In genomic region chr7:79312022-79312421, GRCh38 we compare ENCODE assay signal across 34 cellular contexts.
DNase-seq lines count a peak whose midpoint lies in the region; ATAC-seq and TF ChIP-seq lines count a peak whose summit lies in the region.
"Had no signal": no experiment of that assay in that cellular context is flagged by ENCODE, and none has a peak within 500 bp of the region (broad histone marks: within the 10 kb centered on the region; RNA-seq: fewer than 3 reads in every experiment).

No MANE protein-coding gene starts in this region.

- TF ChIP-seq EP300 in neural cell (conservative IDR thresholded peaks at IDR 0.05; ENCODE audit: poor library complexity, severe bottlenecking), result peak; percentile 99

- no peak overlapping the region for H3K4me3 Mint-ChIP-seq in activated CD8-positive, alpha-beta memory T cell treated with anti-CD3 and anti-CD28 coated beads, Interleukin-2, amount 10 ng/mL, durations not matched to agents 7 days and 5 days
- H3K4me3 Mint-ChIP-seq: B cell; CD14-positive monocyte; CD4-positive, alpha-beta memory T cell; CD4-positive, alpha-beta T cell; CD4-positive, CD25-positive, alpha-beta regulatory T cell; CD8-positive, alpha-beta memory T cell; CD8-positive, alpha-beta T cell had no signal

- TF ChIP-seq CTCF in Panc1 (IDR thresholded peaks at IDR 0.05) (no peak), epithelial cell of esophagus (IDR thresholded peaks at IDR 0.05; ENCODE audit: insufficient read depth, low read depth, low read length, missing control alignments) (no peak), neural cell (IDR thresholded peaks at IDR 0.05; ENCODE audit: poor library complexity, severe bottlenecking) (no peak), BE2C (IDR thresholded peaks at IDR 0.05; ENCODE audit: low read depth, low read length) (no peak), RWPE1 (conservative IDR thresholded peaks at IDR 0.05; ENCODE audit: low read depth) (no peak)

- H3K27ac Mint-ChIP-seq in activated CD8-positive, alpha-beta memory T cell treated with anti-CD3 and anti-CD28 coated beads, Interleukin-2, amount 10 ng/mL, durations not matched to agents 7 days and 5 days, result no peak overlapping the region
- H3K27ac Mint-ChIP-seq: B cell; CD14-positive monocyte; CD4-positive, alpha-beta memory T cell; CD4-positive, alpha-beta T cell; CD4-positive, CD25-positive, alpha-beta regulatory T cell; CD8-positive, alpha-beta memory T cell; CD8-positive, alpha-beta T cell had no signal

- no peaks in the 10 kb centered on the region for H3F3A ChIP-seq in neural cell (ENCODE audit: insufficient read depth, low read length, poor library complexity, severe bottlenecking)

- POLR2A ChIA-PET in Panc1 (lab: Charles Lee) (no interaction called here), RWPE1 (lab: Yijun Ruan, JAX; ENCODE audit: low non-redundant PET) (no interaction called here)

- H3K4me1 ChIP-seq in Panc1 (ENCODE audit: control insufficient read depth, insufficient read depth, low read length) (peaks cover 32% of the 10 kb centered on the region), BE2C (peaks cover 7% of the 10 kb centered on the region; the same call in 1 of the 2 replicates)
- H3K4me1 ChIP-seq: BLaER1; BLaER1 treated with 17β-estradiol and CSF1 and Interleukin-3, amounts not matched to agents 10 nM and 100 nM; Caco-2 had no signal

- no peaks in the 10 kb centered on the region for H3K9me2 ChIP-seq in neural cell (ENCODE audit: insufficient read depth, low read length)

- BruUV-seq in Panc1 (replicated peaks; lab: Mats Ljungman, UMichigan), result no TSS peak

- H3K36me3 Mint-ChIP-seq in activated CD8-positive, alpha-beta memory T cell treated with anti-CD3 and anti-CD28 coated beads, Interleukin-2, amount 10 ng/mL, durations not matched to agents 7 days and 5 days, result no peaks in the 10 kb centered on the region
- H3K36me3 Mint-ChIP-seq: CD14-positive monocyte; CD4-positive, alpha-beta memory T cell; CD4-positive, CD25-positive, alpha-beta regulatory T cell; CD8-positive, alpha-beta memory T cell; CD8-positive, alpha-beta T cell had no signal

- no peak overlapping the region for H2AFZ ChIP-seq in neural cell (ENCODE audit: low read depth, low read length)

- H3K36me3 ChIP-seq in Panc1 (ENCODE audit: control insufficient read depth, insufficient read depth, low read length) (no peaks in the 10 kb centered on the region), neural cell (ENCODE audit: insufficient read depth, low read length) (no peaks in the 10 kb centered on the region), BE2C (no peaks in the 10 kb centered on the region)
- H3K36me3 ChIP-seq: BLaER1; BLaER1 treated with 17β-estradiol and CSF1 and Interleukin-3, amounts not matched to agents 10 nM and 100 nM had no signal

- peak overlapping the region; percentile 34; the same call in 1 of the 2 replicates for H3K27ac ChIP-seq in Panc1 (ENCODE audit: low read length)
- H3K27ac ChIP-seq in neural cell (ENCODE audit: low read length), result no peak overlapping the region
- no peak overlapping the region for H3K27ac ChIP-seq in RWPE1
- H3K27ac ChIP-seq: 22Rv1; A549; BLaER1; BLaER1 treated with 17β-estradiol and CSF1 and Interleukin-3, amounts not matched to agents 10 nM and 100 nM; C4-2B had no signal

- in situ Hi-C loops in Panc1 (cut with HindIII; ENCODE audit: low pct_unique_long_range_greater_than_20kb, low sequenced_read_pairs), result no loop called here

- H3K27me3 Mint-ChIP-seq in activated CD8-positive, alpha-beta memory T cell treated with anti-CD3 and anti-CD28 coated beads, Interleukin-2, amount 10 ng/mL, durations not matched to agents 7 days and 5 days, result no peaks in the 10 kb centered on the region
- H3K27me3 Mint-ChIP-seq: B cell; CD4-positive, alpha-beta memory T cell; CD4-positive, alpha-beta T cell; CD4-positive, CD25-positive, alpha-beta regulatory T cell; CD8-positive, alpha-beta memory T cell had no signal

- H3K79me2 ChIP-seq in neural cell (replicated peaks; ENCODE audit: insufficient read depth, low read length), result no peaks in the 10 kb centered on the region

- peaks cover 3% of the 10 kb centered on the region for H3K9me3 Mint-ChIP-seq in activated CD8-positive, alpha-beta memory T cell treated with anti-CD3 and anti-CD28 coated beads, Interleukin-2, amount 10 ng/mL, durations not matched to agents 7 days and 5 days (ENCODE audit: low read depth)
- H3K9me3 Mint-ChIP-seq: CD4-positive, alpha-beta T cell; CD8-positive, alpha-beta T cell had no signal

- H3K9me3 ChIP-seq in Panc1 (ENCODE audit: control insufficient read depth, insufficient read depth, low read depth, low read length), result no peaks in the 10 kb centered on the region; the same call in 1 of the 2 replicates
- H3K9me3 ChIP-seq in neural cell (ENCODE audit: low read length), result no peaks in the 10 kb centered on the region
- H3K9me3 ChIP-seq in BE2C, result no peaks in the 10 kb centered on the region
- H3K9me3 ChIP-seq: A549; BLaER1; BLaER1 treated with 17β-estradiol and CSF1 and Interleukin-3, amounts not matched to agents 10 nM and 100 nM; Caco-2 had no signal

- no peaks in the 10 kb centered on the region for H4K20me1 ChIP-seq in neural cell (ENCODE audit: insufficient read depth)
- H4K20me1 ChIP-seq: BLaER1; BLaER1 treated with 17β-estradiol and CSF1 and Interleukin-3, amounts not matched to agents 10 nM and 100 nM had no signal

- H3K27me3 ChIP-seq in Panc1 (ENCODE audit: control insufficient read depth, insufficient read depth, low read length) (no peaks in the 10 kb centered on the region), neural cell (ENCODE audit: insufficient read depth, low read depth, low read length) (no peaks in the 10 kb centered on the region), BE2C (no peaks in the 10 kb centered on the region)
- H3K27me3 ChIP-seq: BLaER1; BLaER1 treated with 17β-estradiol and CSF1 and Interleukin-3, amounts not matched to agents 10 nM and 100 nM had no signal

- H3K4me1 Mint-ChIP-seq in activated CD8-positive, alpha-beta memory T cell treated with anti-CD3 and anti-CD28 coated beads, Interleukin-2, amount 10 ng/mL, durations not matched to agents 7 days and 5 days, result no peaks in the 10 kb centered on the region
- H3K4me1 Mint-ChIP-seq: B cell; CD14-positive monocyte; CD4-positive, alpha-beta memory T cell; CD4-positive, CD25-positive, alpha-beta regulatory T cell; CD8-positive, alpha-beta memory T cell had no signal

- H3K4me3 ChIP-seq in Panc1 (ENCODE audit: low read depth in 2 of 2, low read length in 2 of 2) (no peak overlapping the region), epithelial cell of esophagus (ENCODE audit: low read length) (no peak overlapping the region), neural cell (ENCODE audit: low read length) (no peak overlapping the region), BE2C (ENCODE audit: low read depth, low read length) (no peak overlapping the region)
- H3K4me3 ChIP-seq: A549; BLaER1; BLaER1 treated with 17β-estradiol and CSF1 and Interleukin-3, amounts not matched to agents 10 nM and 100 nM had no signal

- no peak for ATAC-seq in Panc1
- ATAC-seq in activated CD8-positive, alpha-beta memory T cell treated with anti-CD3 and anti-CD28 coated beads, Interleukin-2, amount 10 ng/mL, durations not matched to agents 7 days and 5 days, result no peak
- ATAC-seq in Right ventricle myocardium inferior, result no peak
- ATAC-seq: A549; CD8-positive, alpha-beta T cell had no signal

- no peak for DNase-seq in Panc1 (ENCODE audit: low read depth, low spot score)
- peak; percentile 20 for DNase-seq in SK-N-DZ (ENCODE audit: low spot score)
- peak; percentile 7 for DNase-seq in epithelial cell of esophagus (ENCODE audit: low read depth)
- no peak for DNase-seq in BE2C
- DNase-seq in activated CD8-positive, alpha-beta memory T cell treated with anti-CD3 and anti-CD28 coated beads, Interleukin-2, amount 10 ng/mL, durations not matched to agents 7 days and 5 days, result no peak
- no peak for DNase-seq in Right ventricle myocardium inferior (ENCODE audit: missing footprints)
- DNase-seq in RWPE1 (ENCODE audit: low spot score), result no peak
- DNase-seq: 8988T; ACHN; AML-193; C1 segment of cervical spinal cord; Caco-2; Calu3; CD4-positive, alpha-beta memory T cell; CD4-positive, alpha-beta T cell; CD4-positive, CD25-positive, alpha-beta regulatory T cell; CD8-positive, alpha-beta memory T cell; CD8-positive, alpha-beta T cell; COR-L47; DMS 273 treated with DMSO at 0.1 percent for 48 hours; DMS153; DMS53; DMS79; DMS79 treated with DMSO at 0.1 percent for 48 hours; DND-41; EL had no signal

- CTCF ChIA-PET in Panc1 (lab: Charles Lee), result no interaction called here
- CTCF ChIA-PET in activated CD8-positive, alpha-beta memory T cell treated with anti-CD3 and anti-CD28 coated beads, Interleukin-2, amount 10 ng/mL, durations not matched to agents 7 days and 5 days (lab: Charles Lee), result no interaction called here
- CTCF ChIA-PET in RWPE1 (lab: Yijun Ruan, JAX), result no interaction called here

- intact Hi-C loops in Panc1 (cut with micrococcal nuclease; ENCODE audit: unreplicated experiment), result no loop called here
- intact Hi-C loops in Right ventricle myocardium inferior (cut with DNase I), result no loop called here

- TF ChIP-seq RAD21 in neural cell (conservative IDR thresholded peaks at IDR 0.05), result no peak

- no peak overlapping the region for H3K9ac ChIP-seq in neural cell (ENCODE audit: low read length)
- H3K9ac ChIP-seq: BLaER1; BLaER1 treated with 17β-estradiol and CSF1 and Interleukin-3, amounts not matched to agents 10 nM and 100 nM had no signal

- no peak overlapping the region for H3K4me2 ChIP-seq in neural cell (ENCODE audit: low read length)
- H3K4me2 ChIP-seq: A549; BLaER1; BLaER1 treated with 17β-estradiol and CSF1 and Interleukin-3, amounts not matched to agents 10 nM and 100 nM had no signal

Comparison
In these comparisons a context has a peak if more than half of its experiments do, and no peak if none do; other contexts are left out.
1. DNase-seq: peak in SK-N-DZ (single experiment) and epithelial cell of esophagus (single experiment); none in Panc1 (single experiment), BE2C (single experiment), activated CD8-positive, alpha-beta memory T cell treated with anti-CD3 and anti-CD28 coated beads, Interleukin-2, amount 10 ng/mL, durations not matched to agents 7 days and 5 days (single experiment), Right ventricle myocardium inferior (single experiment) and RWPE1 (single experiment).